13 cellular contexts compared by ENCODE assay signal in genomic region chr1:162899422-162900168, GRCh38. TPM values are rescaled to one million over a fixed set of nuclear protein-coding genes. Genes with fewer than 3 reads are reported as not detected.
DNase-seq lines count a peak whose midpoint lies in the region; ATAC-seq and TF ChIP-seq lines count a peak whose summit lies in the region.
"Had no signal": no experiment of that assay in that cellular context is flagged by ENCODE, and none has a peak within 500 bp of the region (broad histone marks: within the 10 kb centered on the region; RNA-seq: fewer than 3 reads in every experiment).

No MANE protein-coding gene starts in this region.

- H3K36me3 ChIP-seq in GM23248 (ENCODE audit: low read depth) (no peaks in the 10 kb centered on the region), skeletal muscle tissue (ENCODE audit: control insufficient read depth in 3 of 3, insufficient read depth in 3 of 3, low read length in 3 of 3) (no peaks in the 10 kb centered on the region)

- peak; percentile 95 for DNase-seq in GM23248
- DNase-seq in SK-MEL-5 (ENCODE audit: low read depth, low spot score), result peak; percentile 53
- peak; percentile 93 for DNase-seq in foreskin melanocyte
- DNase-seq in type B pancreatic cell (ENCODE audit: extremely low spot score, unreplicated experiment), result no peak
- DNase-seq: activated CD8-positive, alpha-beta T cell treated with anti-CD3 and anti-CD28 coated beads for 36 hours; activated naive CD8-positive, alpha-beta T cell treated with anti-CD3 and anti-CD28 coated beads for 36 hours; DMS79 treated with DMSO at 0.1 percent for 48 hours; NCI-H1436; stimulated activated CD4-positive, alpha-beta T cell treated with anti-CD3 and anti-CD28 coated beads, Interleukin-1b, Interleukin-23, amount 100 ng/mL, for 48 hours; stimulated activated naive B cell treated with anti-CD40 and anti-IgM and Interleukin-4, amounts not matched to agents 10 μg/mL and 1 μg/mL and 100 μg/mL, for 72 hours had no signal

- ATAC-seq in HG03460 (IDR thresholded peaks at IDR 0.05; ENCODE audit: unreplicated experiment), result no peak
- no peak for ATAC-seq in HG03354 (IDR thresholded peaks at IDR 0.05; ENCODE audit: poor library complexity, severe bottlenecking, unreplicated experiment)
- ATAC-seq: activated CD8-positive, alpha-beta T cell treated with anti-CD3 and anti-CD28 coated beads for 36 hours; stimulated activated naive B cell treated with anti-CD40 and anti-IgM and Interleukin-4, amounts not matched to agents 10 μg/mL and 1 μg/mL and 100 μg/mL, for 72 hours had no signal

- H4K20me1 ChIP-seq in GM23248 (ENCODE audit: insufficient read depth), result no peaks in the 10 kb centered on the region

- TF ChIP-seq CTCF in type B pancreatic cell (conservative IDR thresholded peaks at IDR 0.05), result no peak

- H3K27me3 Mint-ChIP-seq in type B pancreatic cell, result no peaks in the 10 kb centered on the region

- peak overlapping the region; percentile 52 for H3K27ac ChIP-seq in GM23248
- H3K27ac ChIP-seq in skeletal muscle tissue (ENCODE audit: low read depth, low read length), result peak overlapping the region; percentile 86

- no peak overlapping the region for H3K27ac Mint-ChIP-seq in type B pancreatic cell
- H3K27ac Mint-ChIP-seq: activated CD8-positive, alpha-beta T cell treated with anti-CD3 and anti-CD28 coated beads for 36 hours; activated naive CD8-positive, alpha-beta T cell treated with anti-CD3 and anti-CD28 coated beads for 36 hours; stimulated activated naive B cell treated with anti-CD40 and anti-IgM and Interleukin-4, amounts not matched to agents 10 μg/mL and 1 μg/mL and 100 μg/mL, for 72 hours had no signal

- 11 to 13% methylated on average over 5 of the region's 5 CpGs for WGBS in GM23248 (ENCODE audit: low coverage in 1 of 2, low lambda C conversion rate in 2 of 2, missing lambda C conversion rate in 2 of 2), 2 experiments

- H3K4me1 ChIP-seq in GM23248 (ENCODE audit: insufficient read depth) (peaks cover 37% of the 10 kb centered on the region), skeletal muscle tissue (ENCODE audit: control insufficient read depth in 3 of 3, insufficient read depth in 3 of 3, low read length in 3 of 3) (peaks cover 17 to 40% (median 22%) of the 10 kb centered on the region in 3 donors)

- H3K36me3 Mint-ChIP-seq in type B pancreatic cell, result no peaks in the 10 kb centered on the region
- H3K36me3 Mint-ChIP-seq: activated naive CD8-positive, alpha-beta T cell treated with anti-CD3 and anti-CD28 coated beads for 36 hours; stimulated activated naive B cell treated with anti-CD40 and anti-IgM and Interleukin-4, amounts not matched to agents 10 μg/mL and 1 μg/mL and 100 μg/mL, for 72 hours had no signal

- no peaks in the 10 kb centered on the region for H3K27me3 ChIP-seq in GM23248 (replicated peaks; ENCODE audit: insufficient read depth)
- H3K27me3 ChIP-seq in skeletal muscle tissue (ENCODE audit: control insufficient read depth in 3 of 3, insufficient read depth in 3 of 3, low read length in 3 of 3), result no peaks in the 10 kb centered on the region

- no peak overlapping the region for H3K9ac ChIP-seq in GM23248
- H3K9ac ChIP-seq in skeletal muscle tissue (ENCODE audit: low read depth in 1 of 3, low read length in 3 of 3), result peak overlapping the region; percentile 50 to 71 (median 57)

- no peaks in the 10 kb centered on the region for H3K4me1 Mint-ChIP-seq in type B pancreatic cell (ENCODE audit: unreplicated experiment)
- H3K4me1 Mint-ChIP-seq: activated naive CD8-positive, alpha-beta T cell treated with anti-CD3 and anti-CD28 coated beads for 36 hours; stimulated activated naive B cell treated with anti-CD40 and anti-IgM and Interleukin-4, amounts not matched to agents 10 μg/mL and 1 μg/mL and 100 μg/mL, for 72 hours had no signal

- no peaks in the 10 kb centered on the region for H3K79me2 ChIP-seq in GM23248 (ENCODE audit: insufficient read depth)

- peak overlapping the region; percentile 67 for H3K4me2 ChIP-seq in GM23248 (ENCODE audit: unreplicated experiment)

- no peak overlapping the region for H3K4me3 Mint-ChIP-seq in type B pancreatic cell
- H3K4me3 Mint-ChIP-seq: activated CD8-positive, alpha-beta T cell treated with anti-CD3 and anti-CD28 coated beads for 36 hours; activated naive CD8-positive, alpha-beta T cell treated with anti-CD3 and anti-CD28 coated beads for 36 hours; stimulated activated naive B cell treated with anti-CD40 and anti-IgM and Interleukin-4, amounts not matched to agents 10 μg/mL and 1 μg/mL and 100 μg/mL, for 72 hours had no signal

- H3F3A ChIP-seq in GM23248 (ENCODE audit: insufficient read depth), result peaks cover 19% of the 10 kb centered on the region

- peaks cover 3% of the 10 kb centered on the region; the same call in 1 of the 2 replicates for H3K9me2 ChIP-seq in GM23248 (ENCODE audit: insufficient read depth)

- H3K9me3 ChIP-seq in GM23248 (ENCODE audit: low read depth) (no peaks in the 10 kb centered on the region), skeletal muscle tissue (ENCODE audit: control insufficient read depth in 3 of 3, low read length in 3 of 3) (no peaks in the 10 kb centered on the region)

- H3K9me3 Mint-ChIP-seq in type B pancreatic cell, result no peaks in the 10 kb centered on the region
- H3K9me3 Mint-ChIP-seq: activated CD8-positive, alpha-beta T cell treated with anti-CD3 and anti-CD28 coated beads for 36 hours; activated naive CD8-positive, alpha-beta T cell treated with anti-CD3 and anti-CD28 coated beads for 36 hours; stimulated activated naive B cell treated with anti-CD40 and anti-IgM and Interleukin-4, amounts not matched to agents 10 μg/mL and 1 μg/mL and 100 μg/mL, for 72 hours had no signal

- in situ Hi-C loops in GM23248 (cut with MboI) (no loop called here), SK-MEL-5 (cut with HindIII; ENCODE audit: low pct_unique_long_range_greater_than_20kb, low sequenced_read_pairs) (no loop called here)

- no peak overlapping the region for H2AFZ ChIP-seq in GM23248

- H3K4me3 ChIP-seq in GM23248, result no peak overlapping the region
- peak overlapping the region; percentile 8 to 54 (median 25) for H3K4me3 ChIP-seq in skeletal muscle tissue (ENCODE audit: low read length in 3 of 3)

RNA-seq across cellular contexts. Expression of gene CCDC190, which starts 38.6 kb away (rescaled TPM):
- total RNA-seq in GM23248 (2014; rRNA removed; shearing (Covaris generic)), result not detected in 2 replicates
- polyA plus RNA-seq in GM23248 (2016; fragmentation: Nextera tagmentation; extraction: Ambion mirVana), result not detected in 2 replicates
- total RNA-seq in SK-MEL-5 (2014; rRNA removed; shearing (Covaris generic)), result not detected in 2 replicates
- not detected in 2 replicates for polyA plus RNA-seq in SK-MEL-5 (2015; cell fraction: cytosol; rRNA removed)
- not detected in 2 replicates for polyA plus RNA-seq in SK-MEL-5 (2015; cell fraction: nucleus; rRNA removed)
- 3.1 TPM for total RNA-seq in skeletal muscle tissue
- 0.14 TPM in 1 of 2 replicates, not detected in the other for total RNA-seq in type B pancreatic cell (ENCODE audit: low replicate concordance)
- total RNA-seq: activated CD8-positive, alpha-beta T cell treated with anti-CD3 and anti-CD28 coated beads for 36 hours; activated naive CD8-positive, alpha-beta T cell treated with anti-CD3 and anti-CD28 coated beads for 36 hours had no signal
